ENCODE assay signal across 34 cellular contexts in genomic region chr19:30333291-30334065, GRCh38. TPM values are rescaled to one million over a fixed set of nuclear protein-coding genes. Genes with fewer than 3 reads are reported as not detected.
"Had no signal": no experiment of that assay in that cellular context is flagged by ENCODE, and none has a peak within 500 bp of the region (broad histone marks: within the 10 kb centered on the region; RNA-seq: fewer than 3 reads in every experiment).

No MANE protein-coding gene starts in this region.

- H3K27ac ChIP-seq: brain microvascular endothelial cell, epithelial cell of prostate, esophagus squamous epithelium, gastroesophageal sphincter had no signal

- H3K27me3 ChIP-seq: brain microvascular endothelial cell, esophagus squamous epithelium had no signal

- H3K4me3 Mint-ChIP-seq: activated CD4-positive, alpha-beta memory T cell treated with anti-CD3 and anti-CD28 coated beads for 36 hours; activated CD4-positive, alpha-beta T cell treated with anti-CD3 and anti-CD28 coated beads for 36 hours; activated CD4-positive, alpha-beta T cell treated with anti-CD3 and anti-CD28 coated beads, Interleukin-2, amount 10 ng/mL, durations not matched to agents 24 days and 14 days; activated CD8-positive, alpha-beta memory T cell treated with anti-CD3 and anti-CD28 coated beads, Interleukin-2, amount 10 ng/mL, durations not matched to agents 7 days and 5 days; activated CD8-positive, alpha-beta T cell treated with anti-CD3 and anti-CD28 coated beads, Interleukin-2, amount 10 ng/mL, durations not matched to agents 7 days and 5 days; activated naive CD8-positive, alpha-beta T cell; activated T-cell treated with anti-CD3 and anti-CD28 coated beads, Interleukin-2, amount 50 U/mL, for 4 hours; activated T-helper 17 cell treated with anti-CD3 and anti-CD28 coated beads, Interleukin-2, amount 50 U/mL, for 72 hours; central memory CD8-positive, alpha-beta T cell; effector memory CD8-positive, alpha-beta T cell had no signal

- ATAC-seq: activated CD4-positive, alpha-beta T cell treated with anti-CD3 and anti-CD28 coated beads for 36 hours; activated CD8-positive, alpha-beta memory T cell treated with anti-CD3 and anti-CD28 coated beads, Interleukin-2, amount 10 ng/mL, durations not matched to agents 7 days and 5 days; activated CD8-positive, alpha-beta T cell treated with anti-CD3 and anti-CD28 coated beads, Interleukin-2, amount 10 ng/mL, durations not matched to agents 7 days and 5 days; activated T-cell treated with anti-CD3 and anti-CD28 coated beads, Interleukin-2, amount 50 U/mL, for 4 hours; activated T-helper 17 cell treated with anti-CD3 and anti-CD28 coated beads, Interleukin-2, amount 50 U/mL, for 72 hours; effector memory CD8-positive, alpha-beta T cell; gastroesophageal sphincter had no signal

- H3K9me3 ChIP-seq: esophagus squamous epithelium, gastroesophageal sphincter had no signal

- H3K27ac Mint-ChIP-seq: activated CD4-positive, alpha-beta memory T cell treated with anti-CD3 and anti-CD28 coated beads for 36 hours; activated CD4-positive, alpha-beta T cell treated with anti-CD3 and anti-CD28 coated beads for 36 hours; activated CD4-positive, alpha-beta T cell treated with anti-CD3 and anti-CD28 coated beads, Interleukin-2, amount 10 ng/mL, durations not matched to agents 24 days and 14 days; activated CD8-positive, alpha-beta memory T cell treated with anti-CD3 and anti-CD28 coated beads, Interleukin-2, amount 10 ng/mL, durations not matched to agents 7 days and 5 days; activated CD8-positive, alpha-beta T cell treated with anti-CD3 and anti-CD28 coated beads, Interleukin-2, amount 10 ng/mL, durations not matched to agents 7 days and 5 days; activated naive CD8-positive, alpha-beta T cell; activated T-helper 17 cell treated with anti-CD3 and anti-CD28 coated beads, Interleukin-2, amount 50 U/mL, for 72 hours; effector memory CD8-positive, alpha-beta T cell had no signal

- H3K4me3 ChIP-seq: esophagus squamous epithelium, gastroesophageal sphincter had no signal

- H3K27me3 Mint-ChIP-seq: activated CD4-positive, alpha-beta memory T cell treated with anti-CD3 and anti-CD28 coated beads for 36 hours; activated CD4-positive, alpha-beta T cell treated with anti-CD3 and anti-CD28 coated beads for 36 hours; activated CD4-positive, alpha-beta T cell treated with anti-CD3 and anti-CD28 coated beads, Interleukin-2, amount 10 ng/mL, durations not matched to agents 24 days and 14 days; activated CD8-positive, alpha-beta memory T cell treated with anti-CD3 and anti-CD28 coated beads, Interleukin-2, amount 10 ng/mL, durations not matched to agents 7 days and 5 days; activated T-helper 17 cell treated with anti-CD3 and anti-CD28 coated beads, Interleukin-2, amount 50 U/mL, for 72 hours had no signal

- DNase-seq: activated CD4-positive, alpha-beta memory T cell treated with anti-CD3 and anti-CD28 coated beads for 36 hours; activated CD4-positive, alpha-beta T cell treated with anti-CD3 and anti-CD28 coated beads for 36 hours; activated CD4-positive, alpha-beta T cell treated with anti-CD3 and anti-CD28 coated beads, Interleukin-2, amount 10 ng/mL, durations not matched to agents 24 days and 14 days; activated CD4-positive, CD25-positive, alpha-beta regulatory T cell; activated CD4-positive, CD25-positive, alpha-beta regulatory T cell treated with anti-CD3 and anti-CD28 coated beads, Interleukin-2, amount 50 U/mL, for 72 hours; activated CD8-positive, alpha-beta memory T cell treated with anti-CD3 and anti-CD28 coated beads, Interleukin-2, amount 10 ng/mL, durations not matched to agents 7 days and 5 days; activated CD8-positive, alpha-beta T cell treated with anti-CD3 and anti-CD28 coated beads, Interleukin-2, amount 10 ng/mL, durations not matched to agents 7 days and 5 days; activated effector memory CD4-positive, alpha-beta T cell treated with Interleukin-2 at 50 U/mL for 16 hours; activated gamma-delta T cell treated with Interleukin-2 at 50 U/mL for 16 hours; activated naive CD4-positive, alpha-beta T cell treated with anti-CD3 and anti-CD28 coated beads, Interleukin-2, amount 50 U/mL, for 16 hours; activated naive CD4-positive, alpha-beta T cell treated with Interleukin-2 at 50 U/mL for 16 hours; activated T-cell treated with anti-CD3 and anti-CD28 coated beads, Interleukin-2, amount 50 U/mL, for 4 hours; amniotic stem cell; anterior cingulate cortex; brain microvascular endothelial cell; cortex of kidney; dermis blood vessel endothelial cell; effector CD4-positive, alpha-beta T cell; effector memory CD8-positive, alpha-beta T cell; esophagus squamous epithelium; foreskin melanocyte; T-helper 1 cell; T-helper 2 cell had no signal

- H3K36me3 Mint-ChIP-seq: activated CD4-positive, alpha-beta memory T cell treated with anti-CD3 and anti-CD28 coated beads for 36 hours; activated CD8-positive, alpha-beta memory T cell treated with anti-CD3 and anti-CD28 coated beads, Interleukin-2, amount 10 ng/mL, durations not matched to agents 7 days and 5 days; activated naive CD8-positive, alpha-beta T cell had no signal

- H3K36me3 ChIP-seq: brain microvascular endothelial cell, esophagus squamous epithelium, gastroesophageal sphincter had no signal

- H3K9me3 Mint-ChIP-seq: activated CD4-positive, alpha-beta memory T cell treated with anti-CD3 and anti-CD28 coated beads for 36 hours; activated CD4-positive, alpha-beta T cell treated with anti-CD3 and anti-CD28 coated beads, Interleukin-2, amount 10 ng/mL, durations not matched to agents 24 days and 14 days; activated T-cell treated with anti-CD3 and anti-CD28 coated beads, Interleukin-2, amount 50 U/mL, for 4 hours; activated T-helper 17 cell treated with anti-CD3 and anti-CD28 coated beads, Interleukin-2, amount 50 U/mL, for 72 hours; central memory CD8-positive, alpha-beta T cell had no signal

- H3K4me1 ChIP-seq: esophagus squamous epithelium, gastroesophageal sphincter had no signal

- H3K4me1 Mint-ChIP-seq: activated CD4-positive, alpha-beta T cell treated with anti-CD3 and anti-CD28 coated beads for 36 hours; activated CD4-positive, alpha-beta T cell treated with anti-CD3 and anti-CD28 coated beads, Interleukin-2, amount 10 ng/mL, durations not matched to agents 24 days and 14 days; activated CD8-positive, alpha-beta memory T cell treated with anti-CD3 and anti-CD28 coated beads, Interleukin-2, amount 10 ng/mL, durations not matched to agents 7 days and 5 days; activated T-helper 17 cell treated with anti-CD3 and anti-CD28 coated beads, Interleukin-2, amount 50 U/mL, for 72 hours; central memory CD8-positive, alpha-beta T cell had no signal

RNA-seq across cellular contexts. Expression of gene ZNF536, which starts 38.7 kb away (rescaled TPM):
- total RNA-seq: activated CD4-positive, alpha-beta memory T cell treated with anti-CD3 and anti-CD28 coated beads for 36 hours; activated CD4-positive, alpha-beta T cell treated with anti-CD3 and anti-CD28 coated beads for 36 hours; activated CD4-positive, alpha-beta T cell treated with anti-CD3 and anti-CD28 coated beads, Interleukin-2, amount 10 ng/mL, durations not matched to agents 24 days and 14 days; activated CD8-positive, alpha-beta memory T cell treated with anti-CD3 and anti-CD28 coated beads for 36 hours; activated CD8-positive, alpha-beta memory T cell treated with anti-CD3 and anti-CD28 coated beads, Interleukin-2, amount 10 ng/mL, durations not matched to agents 7 days and 5 days; activated CD8-positive, alpha-beta T cell treated with anti-CD3 and anti-CD28 coated beads, Interleukin-2, amount 10 ng/mL, durations not matched to agents 7 days and 5 days; activated T-cell treated with anti-CD3 and anti-CD28 coated beads, Interleukin-2, amount 50 U/mL, for 4 hours; activated T-helper 17 cell treated with anti-CD3 and anti-CD28 coated beads, Interleukin-2, amount 50 U/mL, for 72 hours; bronchial epithelial cell; dermis blood vessel endothelial cell; endothelial cell of umbilical vein; fibroblast of villous mesenchyme; glomerular endothelial cell had no signal
- polyA plus RNA-seq: endothelial cell of umbilical vein, fibroblast of lung had no signal
